ENCODE assay signal across 1 cellular context in genomic region chr11:66243816-66244215, GRCh38.
TF ChIP-seq lines count a peak whose summit lies in the region.

No MANE protein-coding gene starts in this region.

TF ChIP-seq in H1, 55 proteins besides CTCF, POLR2A, EP300 and RAD21:
- no peak for TF ChIP-seq JUND (IDR thresholded peaks at IDR 0.05; ENCODE audit: low read length)
- TF ChIP-seq SUZ12 (IDR thresholded peaks at IDR 0.05; ENCODE audit: low read length) = no peak
